Comparison of ENCODE assay signal across 8 cellular contexts in the genomic region with DNA sequence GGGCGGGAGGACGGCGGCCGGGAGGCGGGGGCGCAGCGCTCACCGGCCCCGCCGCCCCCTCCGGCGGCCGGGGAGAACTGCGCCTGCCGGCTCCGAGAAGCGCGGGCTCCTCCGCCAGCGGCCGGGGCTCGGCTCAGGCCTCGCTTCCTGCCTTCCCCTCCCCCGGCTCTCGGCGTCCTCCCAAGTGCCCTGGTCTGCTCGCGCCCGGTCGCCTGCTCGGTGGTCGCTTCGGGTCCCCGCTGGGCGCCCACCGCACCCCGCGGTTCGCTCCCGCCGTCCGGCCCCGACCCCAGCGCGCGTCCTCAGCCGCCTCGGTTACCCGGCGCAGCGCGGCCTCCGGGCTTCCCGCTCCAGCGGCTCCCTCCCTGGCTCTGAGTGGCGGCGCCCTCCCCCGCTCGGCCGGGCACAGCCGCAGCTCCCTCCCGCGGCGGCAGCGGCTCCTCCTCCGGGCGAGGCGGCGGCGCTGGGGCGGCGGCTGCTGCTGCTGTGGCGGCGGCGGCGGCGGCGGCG. TPM values are rescaled to one million over a fixed set of nuclear protein-coding genes. Genes with fewer than 3 reads are reported as not detected.
A peak's percentile ranks its signal among the peaks of the same experiment; 100 is the strongest.
DNase-seq lines count a peak whose midpoint lies in the region; ATAC-seq, FAIRE-seq and TF ChIP-seq lines count a peak whose summit lies in the region.

No MANE protein-coding gene starts in this region.

- DNase-seq in DND-41: peak; percentile 65
- DNase-seq in GM20000 (ENCODE audit: low spot score): peak; percentile 91
- peak; percentile 52 to 76 (median 66) for DNase-seq in T-helper 1 cell
- peak; percentile 89 for DNase-seq in astrocyte of the hippocampus (ENCODE audit: low read depth, low spot score)
- DNase-seq in iPS-NIHi11 (ENCODE audit: low spot score): peak; percentile 71
- peak; percentile 60 for DNase-seq in small intestine
- DNase-seq in NCI-H345 treated with DMSO at 0.1 percent for 48 hours (lab: John Stamatoyannopoulos, UW; ENCODE audit: unreplicated experiment): no peak

- FAIRE-seq in small intestine (lab: Jason Lieb, UNC): no peak

- TF ChIP-seq CTCF in DND-41 (IDR thresholded peaks at IDR 0.05; ENCODE audit: borderline replicate concordance, extremely low read depth, low read length, poor library complexity, severe bottlenecking): peak; percentile 55
- TF ChIP-seq CTCF in GM20000 (IDR thresholded peaks at IDR 0.05; ENCODE audit: extremely low read depth, missing control alignments): no peak

- ATAC-seq in DND-41 (ENCODE audit: insufficient read depth, low read depth): peak; percentile 33

- H3K9ac ChIP-seq in DND-41 (ENCODE audit: low read depth, low read length) (peak overlapping the region; percentile 98), HUES48 (ENCODE audit: low read depth, low read length) (peak overlapping the region; percentile 93)

- peak overlapping the region; percentile 49 for H3K4me2 ChIP-seq in DND-41 (ENCODE audit: insufficient read depth, low read length)

- peak overlapping the region; percentile 62 to 75; a peak in 3 of 4 replicates for H3K4me3 ChIP-seq in DND-41 (ENCODE audit: low read depth in 1 of 2, low read length in 2 of 2)
- peak overlapping the region; percentile 87 for H3K4me3 ChIP-seq in HUES48 (ENCODE audit: low read depth, low read length)
- peak overlapping the region; percentile 88 to 95 for H3K4me3 ChIP-seq in small intestine (ENCODE audit: low read depth in 1 of 2, low read length in 2 of 2)

- H4K20me1 ChIP-seq in DND-41 (ENCODE audit: insufficient read depth, low read length): peaks cover 33% of the 10 kb centered on the region

- H3K27me3 ChIP-seq in DND-41 (ENCODE audit: insufficient read depth, low read length, poor library complexity) (no peaks in the 10 kb centered on the region), HUES48 (ENCODE audit: control insufficient read depth, insufficient read depth, low read length) (0 out of 2 replicates have a peak, but pooled peaks cover 6% of the 10 kb centered on the region), small intestine (ENCODE audit: control insufficient read depth in 2 of 2, insufficient read depth in 2 of 2, low read length in 2 of 2) (no peaks in the 10 kb centered on the region)

- 0 to 1% (median 0%) methylated on average over 12 to 79 of the region's 79 CpGs for WGBS in small intestine, 3 donors

- H3K27ac ChIP-seq in DND-41 (ENCODE audit: low read length) (peak overlapping the region; percentile 95), HUES48 (ENCODE audit: low read depth, low read length) (peak overlapping the region; percentile 95), small intestine (ENCODE audit: low read depth in 1 of 2, low read length in 1 of 2) (peak overlapping the region; percentile 95 to 98)

- peaks cover 68% of the 10 kb centered on the region for H3K79me2 ChIP-seq in DND-41 (ENCODE audit: insufficient read depth, low read length)

- H2AFZ ChIP-seq in DND-41 (ENCODE audit: low read depth, low read length): peak overlapping the region; percentile 64

- no peaks in the 10 kb centered on the region for H3K9me3 ChIP-seq in DND-41 (ENCODE audit: insufficient read depth, low read length, severe bottlenecking)
- H3K9me3 ChIP-seq in HUES48 (ENCODE audit: control insufficient read depth, insufficient read depth, low read length): no peaks in the 10 kb centered on the region
- H3K9me3 ChIP-seq in small intestine (ENCODE audit: control insufficient read depth, low read depth): no peaks in the 10 kb centered on the region

- H3K4me1 ChIP-seq in DND-41 (ENCODE audit: insufficient read depth, low read length): peaks cover 31% of the 10 kb centered on the region
- H3K4me1 ChIP-seq in HUES48 (ENCODE audit: control insufficient read depth, insufficient read depth, low read length): peaks cover 16% of the 10 kb centered on the region
- H3K4me1 ChIP-seq in small intestine (ENCODE audit: control insufficient read depth in 2 of 2, insufficient read depth in 1 of 2, low read depth in 1 of 2, low read length in 1 of 2): peaks cover 7 to 13% of the 10 kb centered on the region in 2 donors

- H3K36me3 ChIP-seq in DND-41 (ENCODE audit: insufficient read depth, low read length) (peaks cover 37% of the 10 kb centered on the region), HUES48 (ENCODE audit: control insufficient read depth, insufficient read depth, low read length) (peaks cover 38% of the 10 kb centered on the region), small intestine (ENCODE audit: control insufficient read depth in 2 of 2, insufficient read depth in 2 of 2, low read length in 2 of 2) (peaks cover 0 to 15% of the 10 kb centered on the region in 2 donors)

RNA-seq across cellular contexts. Expression of a gene that starts 0.3 kb away (rescaled TPM):
- 10 to 100 TPM; 32.7 to 39.0 (median 37.3) TPM for polyA plus RNA-seq in small intestine

RNA-seq across cellular contexts. Expression of a gene that starts 19.5 kb away (rescaled TPM):
- 10 to 100 TPM; 40.3 to 44.1 (median 43.2) TPM for polyA plus RNA-seq in small intestine

RNA-seq across cellular contexts. Expression of a gene that starts 32.4 kb away (rescaled TPM):
- 10 to 100 TPM; 28.7 to 34.9 (median 29.7) TPM for polyA plus RNA-seq in small intestine

RNA-seq across cellular contexts. Expression of a gene that starts 48.7 kb away (rescaled TPM):
- under 1 TPM in 1 of 3 donors, not detected in 2; 0.15 TPM for polyA plus RNA-seq in small intestine

RNA-seq across cellular contexts. Expression of a gene that starts 48.8 kb away (rescaled TPM):
- polyA plus RNA-seq in small intestine: not detected
